ENCODE assay signal across 21 cellular contexts in genomic region chr18:59388817-59389216, GRCh38.
"Had no signal": no experiment of that assay in that cellular context is flagged by ENCODE, and none has a peak within 500 bp of the region (broad histone marks: within the 10 kb centered on the region; RNA-seq: fewer than 3 reads in every experiment).

No MANE protein-coding gene starts in this region.

- H3K4me3 ChIP-seq: adrenal gland, hepatocyte, lower lobe of right lung, pancreas, right lobe of liver, smooth muscle cell, stomach, vagina had no signal

- H3K27me3 ChIP-seq: adrenal gland, hepatocyte, neutrophil, pancreas, right lobe of liver, stomach, vagina had no signal

- H3K36me3 Mint-ChIP-seq: activated naive CD4-positive, alpha-beta T cell treated with anti-CD3 and anti-CD28 coated beads, Interleukin-2, amount 50 U/mL, for 24 hours; naive thymus-derived CD8-positive, alpha-beta T cell had no signal

- H3K4me1 Mint-ChIP-seq: activated naive CD4-positive, alpha-beta T cell treated with anti-CD3 and anti-CD28 coated beads, Interleukin-2, amount 50 U/mL, for 24 hours; naive thymus-derived CD8-positive, alpha-beta T cell had no signal

- H3K9me3 Mint-ChIP-seq: activated naive CD4-positive, alpha-beta T cell treated with anti-CD3 and anti-CD28 coated beads, Interleukin-2, amount 50 U/mL, for 24 hours; activated T-cell treated with anti-CD3 and anti-CD28 coated beads, Interleukin-2, amount 50 U/mL, for 4 hours; effector memory CD8-positive, alpha-beta T cell; naive thymus-derived CD8-positive, alpha-beta T cell had no signal

- H3K79me2 ChIP-seq: hepatocyte had no signal

- H3K4me2 ChIP-seq: hepatocyte, smooth muscle cell had no signal

- H3K4me3 Mint-ChIP-seq: activated naive CD4-positive, alpha-beta T cell treated with anti-CD3 and anti-CD28 coated beads, Interleukin-2, amount 50 U/mL, for 24 hours; activated T-cell treated with anti-CD3 and anti-CD28 coated beads, Interleukin-2, amount 50 U/mL, for 4 hours; effector memory CD8-positive, alpha-beta T cell; naive thymus-derived CD8-positive, alpha-beta T cell had no signal

- H3K4me1 ChIP-seq: adrenal gland, lower lobe of right lung, pancreas, right lobe of liver, vagina had no signal

- H3K27ac ChIP-seq: adrenal gland, hepatocyte, lower lobe of right lung, neutrophil, pancreas, right lobe of liver, stomach, vagina, VCaP had no signal

- H3K36me3 ChIP-seq: adrenal gland, lower lobe of right lung, neutrophil, pancreas, right lobe of liver, stomach, vagina had no signal

- ATAC-seq: activated T-cell treated with anti-CD3 and anti-CD28 coated beads, Interleukin-2, amount 50 U/mL, for 4 hours; effector memory CD8-positive, alpha-beta T cell; left colon; lower lobe of right lung; naive thymus-derived CD8-positive, alpha-beta T cell; pancreas; right lobe of liver had no signal

- DNase-seq: activated CD4-positive, alpha-beta T cell treated with anti-CD3 and anti-CD28 coated beads, Interleukin-2, amount 50 U/mL, for 1 hour; activated CD4-positive, CD25-positive, alpha-beta regulatory T cell treated with anti-CD3 and anti-CD28 coated beads, Interleukin-2, amount 50 U/mL, for 72 hours; activated CD8-positive, alpha-beta memory T cell treated with anti-CD3 and anti-CD28 coated beads, Interleukin-2, amount 50 U/mL, for 4 hours; activated effector memory CD4-positive, alpha-beta T cell treated with Interleukin-2 at 50 U/mL for 16 hours; activated T-cell treated with anti-CD3 and anti-CD28 coated beads, Interleukin-2, amount 50 U/mL, for 4 hours; adrenal gland; effector memory CD8-positive, alpha-beta T cell; left colon; lower lobe of right lung; naive thymus-derived CD8-positive, alpha-beta T cell; pancreas; right lobe of liver; stimulated activated CD4-positive, alpha-beta T cell treated with anti-CD3 and anti-CD28 coated beads, Interleukin-4, amount 100 ng/mL, for 1 hour; stomach; trophoblast cell had no signal

- H3K27ac Mint-ChIP-seq: activated naive CD4-positive, alpha-beta T cell treated with anti-CD3 and anti-CD28 coated beads, Interleukin-2, amount 50 U/mL, for 24 hours; effector memory CD8-positive, alpha-beta T cell; naive thymus-derived CD8-positive, alpha-beta T cell had no signal

- H2AFZ ChIP-seq: hepatocyte had no signal

- H3K9me3 ChIP-seq: adrenal gland, lower lobe of right lung, neutrophil, pancreas, right lobe of liver, stomach, vagina had no signal
